ENCODE assay signal across 7 cellular contexts in the genomic region with DNA sequence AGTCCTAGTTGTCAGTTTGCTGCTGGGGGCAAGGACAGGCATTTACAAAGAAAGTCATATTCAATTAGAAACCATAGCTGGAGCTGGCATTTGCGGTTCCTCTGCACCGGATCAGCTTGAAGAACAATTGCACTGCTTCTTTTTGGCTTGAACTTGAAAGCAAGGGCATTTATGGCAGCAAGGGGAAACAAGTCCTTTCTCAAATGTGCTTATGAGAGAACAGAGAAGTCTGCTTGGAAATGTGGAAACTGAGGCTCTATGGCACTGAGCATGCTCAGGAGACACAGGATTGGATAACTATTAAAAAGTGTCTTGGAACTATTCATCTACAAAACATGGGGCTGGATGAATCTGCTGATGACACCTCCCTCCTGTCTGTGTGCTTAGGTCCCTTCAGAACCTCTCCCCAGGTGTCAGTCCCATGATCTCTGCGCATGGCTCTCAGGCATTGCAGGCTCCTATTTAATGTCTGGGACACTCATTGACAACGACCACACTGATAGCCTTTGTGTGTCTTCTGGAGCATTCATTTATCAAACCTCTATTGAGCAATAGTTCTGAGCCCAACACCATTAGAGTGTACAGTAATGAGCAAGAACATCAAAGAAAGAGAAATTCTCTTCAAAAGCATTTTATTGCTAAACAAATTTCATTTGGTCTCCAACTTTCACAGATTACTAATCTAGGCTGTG.
A peak's percentile ranks its signal among the peaks of the same experiment; 100 is the strongest.
DNase-seq lines count a peak whose midpoint lies in the region; ATAC-seq, FAIRE-seq and TF ChIP-seq lines count a peak whose summit lies in the region.
"Not testable (repeated sequence)": the region's sequence is repeated elsewhere in the genome, so short reads cannot be mapped to it uniquely, and the experiment has no call there.

No MANE protein-coding gene starts in this region.

- not testable (repeated sequence) for TF ChIP-seq EP300 in HepG2 (IDR thresholded peaks at IDR 0.05; ENCODE audit: low read depth in 2 of 2, low read length in 2 of 2); HepG2 (CRISPR knock-in tag; IDR thresholded peaks at IDR 0.05; ENCODE audit: borderline replicate concordance)

- 0 out of 2 replicates have a peak overlapping the region, but pooled peaks have one; percentile 36 for H3K9ac ChIP-seq in OCI-LY3 (ENCODE audit: low read length)
- H3K9ac ChIP-seq in HepG2 (ENCODE audit: insufficient read depth, low read depth, low read length) = not testable (repeated sequence)

- peak overlapping the region; percentile 51; the same call in 1 of the 2 replicates for H3K4me2 ChIP-seq in OCI-LY3 (ENCODE audit: low read length)
- peak overlapping the region; percentile 5; the same call in 1 of the 2 replicates for H3K4me2 ChIP-seq in HepG2 (ENCODE audit: low read depth, low read length)

- POLR2A ChIA-PET in activated CD4-positive, alpha-beta memory T cell treated with anti-CD3 and anti-CD28 coated beads for 36 hours (lab: Charles Lee); HepG2 (lab: Yijun Ruan, JAX): not testable (repeated sequence)

- in situ Hi-C loops in HepG2 (cut with HindIII; ENCODE audit: extremely low pct_ligation_motif_present, low pct_unique_long_range_greater_than_20kb) = not testable (repeated sequence)

- not testable (repeated sequence) for H3K27ac Mint-ChIP-seq in CD4-positive, CD25-positive, alpha-beta regulatory T cell; stimulated activated effector memory CD8-positive, alpha-beta T cell treated with anti-CD3 and anti-CD28 coated beads, Interleukin-12 subunit alpha, Interleukin-12 subunit beta, amount 100 ng/mL, for 72 hours
- peak overlapping the region; percentile 42 for H3K27ac Mint-ChIP-seq in activated CD4-positive, alpha-beta memory T cell treated with anti-CD3 and anti-CD28 coated beads for 36 hours
- H3K27ac Mint-ChIP-seq in activated T-cell treated with anti-CD3 and anti-CD28 coated beads, Interleukin-2, amount 50 U/mL, for 24 hours = peak overlapping the region; percentile 44

- CTCF ChIA-PET in activated CD4-positive, alpha-beta memory T cell treated with anti-CD3 and anti-CD28 coated beads for 36 hours (lab: Charles Lee); HepG2 (lab: Yijun Ruan, JAX; ENCODE audit: low intra/inter-chr PET ratio, low total read pairs): not testable (repeated sequence)

- intact Hi-C loops in activated CD4-positive, alpha-beta memory T cell treated with anti-CD3 and anti-CD28 coated beads for 36 hours (cut with micrococcal nuclease); HepG2 (cut with micrococcal nuclease; ENCODE audit: unreplicated experiment): not testable (repeated sequence)

- not testable (repeated sequence) for H3K9me3 ChIP-seq in CD4-positive, CD25-positive, alpha-beta regulatory T cell (ENCODE audit: control insufficient read depth in 2 of 2, low read length in 2 of 2); OCI-LY3 (ENCODE audit: insufficient read depth, low read length); HepG2 (ENCODE audit: low read length)

- FAIRE-seq in HepG2 (lab: Jason Lieb, UNC) = peak; percentile 60

- 61% methylated on average over 4 of the region's 4 CpGs for WGBS in HepG2 (ENCODE audit: low lambda C conversion rate)

- peak overlapping the region; percentile 14 for H3K27ac ChIP-seq in CD4-positive, CD25-positive, alpha-beta regulatory T cell (ENCODE audit: insufficient read depth, low read length, poor library complexity, severe bottlenecking)
- H3K27ac ChIP-seq in OCI-LY3 (ENCODE audit: low read length) = peak overlapping the region; percentile 62
- H3K27ac ChIP-seq in HepG2 (ENCODE audit: extremely low read length, insufficient read depth, low read length) = not testable (repeated sequence)

- H3K4me1 Mint-ChIP-seq in CD4-positive, CD25-positive, alpha-beta regulatory T cell = peaks cover 15 to 38% (median 26%) of the 10 kb centered on the region in 4 donors
- peaks cover 35% of the 10 kb centered on the region for H3K4me1 Mint-ChIP-seq in activated CD4-positive, alpha-beta memory T cell treated with anti-CD3 and anti-CD28 coated beads for 36 hours (ENCODE audit: low read depth)
- peaks cover 33% of the 10 kb centered on the region for H3K4me1 Mint-ChIP-seq in activated T-cell treated with anti-CD3 and anti-CD28 coated beads, Interleukin-2, amount 50 U/mL, for 24 hours (ENCODE audit: low read depth)
- H3K4me1 Mint-ChIP-seq in stimulated activated effector memory CD8-positive, alpha-beta T cell treated with anti-CD3 and anti-CD28 coated beads, Interleukin-12 subunit alpha, Interleukin-12 subunit beta, amount 100 ng/mL, for 72 hours = peaks cover 28% of the 10 kb centered on the region

- H2AFZ ChIP-seq in OCI-LY3 (ENCODE audit: low read depth, low read length); HepG2 (ENCODE audit: low read length): not testable (repeated sequence)

- H3K36me3 ChIP-seq in CD4-positive, CD25-positive, alpha-beta regulatory T cell (ENCODE audit: control insufficient read depth, insufficient read depth, low read length); OCI-LY3 (replicated peaks; ENCODE audit: low read depth, low read length); HepG2 (replicated peaks in 1 of 2; ENCODE audit: control insufficient read depth in 1 of 2, insufficient read depth in 2 of 2, low read length in 2 of 2): not testable (repeated sequence)

- H3K4me1 ChIP-seq in CD4-positive, CD25-positive, alpha-beta regulatory T cell (ENCODE audit: control insufficient read depth, insufficient read depth, low read length, poor library complexity, severe bottlenecking) = peaks cover 18% of the 10 kb centered on the region
- peaks cover 60% of the 10 kb centered on the region for H3K4me1 ChIP-seq in OCI-LY3 (ENCODE audit: low read length)
- H3K4me1 ChIP-seq in HepG2 (ENCODE audit: insufficient read depth, low read length) = peaks cover 43% of the 10 kb centered on the region

- TF ChIP-seq RAD21 in HepG2 (CRISPR knock-in tag; IDR thresholded peaks at IDR 0.05) = not testable (repeated sequence)

- BruUV-seq in HepG2 (replicated peaks; lab: Mats Ljungman, UMichigan) = not testable (repeated sequence)

- not testable (repeated sequence) for ATAC-seq in CD4-positive, CD25-positive, alpha-beta regulatory T cell (ENCODE audit: low read depth in 2 of 2)
- peak; percentile 74 for ATAC-seq in HepG2
- ATAC-seq in stimulated activated effector memory CD8-positive, alpha-beta T cell treated with anti-CD3 and anti-CD28 coated beads, Interleukin-12 subunit alpha, Interleukin-12 subunit beta, amount 100 ng/mL, for 72 hours = peak; percentile 3

- not testable (repeated sequence) for H3K27me3 Mint-ChIP-seq in CD4-positive, CD25-positive, alpha-beta regulatory T cell; activated CD4-positive, alpha-beta memory T cell treated with anti-CD3 and anti-CD28 coated beads for 36 hours; activated T-cell treated with anti-CD3 and anti-CD28 coated beads, Interleukin-2, amount 50 U/mL, for 24 hours

- peak overlapping the region; percentile 53 for H3K4me3 ChIP-seq in CD4-positive, CD25-positive, alpha-beta regulatory T cell (ENCODE audit: low read depth, low read length)
- H3K4me3 ChIP-seq in OCI-LY3 (ENCODE audit: low read length); HepG2 (replicated peaks in 1 of 3; ENCODE audit: insufficient read depth in 1 of 3, low read depth in 2 of 3, low read length in 3 of 3): not testable (repeated sequence)

- not testable (repeated sequence) for H3K27me3 ChIP-seq in CD4-positive, CD25-positive, alpha-beta regulatory T cell (ENCODE audit: control insufficient read depth, insufficient read depth, low read length); OCI-LY3 (ENCODE audit: low read depth, low read length); HepG2 (ENCODE audit: control insufficient read depth in 1 of 2, insufficient read depth in 2 of 2, low read length in 2 of 2)

- H3K4me3 Mint-ChIP-seq in CD4-positive, CD25-positive, alpha-beta regulatory T cell; activated CD4-positive, alpha-beta memory T cell treated with anti-CD3 and anti-CD28 coated beads for 36 hours; activated T-cell treated with anti-CD3 and anti-CD28 coated beads, Interleukin-2, amount 50 U/mL, for 24 hours; stimulated activated effector memory CD8-positive, alpha-beta T cell treated with anti-CD3 and anti-CD28 coated beads, Interleukin-12 subunit alpha, Interleukin-12 subunit beta, amount 100 ng/mL, for 72 hours: not testable (repeated sequence)

- not testable (repeated sequence) for TF ChIP-seq POLR2A in HepG2 (IDR thresholded peaks at IDR 0.05; ENCODE audit: insufficient read depth in 1 of 2, low read depth in 2 of 2, low read length in 2 of 2)

- DNase-seq in CD4-positive, CD25-positive, alpha-beta regulatory T cell; activated T-cell treated with anti-CD3 and anti-CD28 coated beads, Interleukin-2, amount 50 U/mL, for 24 hours; stimulated activated effector memory CD8-positive, alpha-beta T cell treated with anti-CD3 and anti-CD28 coated beads, Interleukin-12 subunit alpha, Interleukin-12 subunit beta, amount 100 ng/mL, for 72 hours (ENCODE audit: low spot score in 2 of 2): not testable (repeated sequence)
- peak; percentile 24 for DNase-seq in activated CD4-positive, alpha-beta memory T cell treated with anti-CD3 and anti-CD28 coated beads for 36 hours
- DNase-seq in activated naive CD4-positive, alpha-beta T cell treated with Interleukin-2 at 50 U/mL for 16 hours = peak; percentile 17
- DNase-seq in HepG2 (ENCODE audit: low spot score) = peak; percentile 90

- not testable (repeated sequence) for H3K79me2 ChIP-seq in OCI-LY3 (ENCODE audit: low read length); HepG2 (ENCODE audit: insufficient read depth, low read length)

- not testable (repeated sequence) for H4K20me1 ChIP-seq in OCI-LY3 (ENCODE audit: insufficient read depth, low read length); HepG2 (ENCODE audit: insufficient read depth, low read length)

- not testable (repeated sequence) for H3K9me3 Mint-ChIP-seq in CD4-positive, CD25-positive, alpha-beta regulatory T cell; activated CD4-positive, alpha-beta memory T cell treated with anti-CD3 and anti-CD28 coated beads for 36 hours; activated T-cell treated with anti-CD3 and anti-CD28 coated beads, Interleukin-2, amount 50 U/mL, for 24 hours; stimulated activated effector memory CD8-positive, alpha-beta T cell treated with anti-CD3 and anti-CD28 coated beads, Interleukin-12 subunit alpha, Interleukin-12 subunit beta, amount 100 ng/mL, for 72 hours

- not testable (repeated sequence) for TF ChIP-seq CTCF in OCI-LY3 (IDR thresholded peaks at IDR 0.05; ENCODE audit: low read depth, low read length); HepG2 (CRISPR knock-in tag; IDR thresholded peaks at IDR 0.05)

- not testable (repeated sequence) for H3K36me3 Mint-ChIP-seq in CD4-positive, CD25-positive, alpha-beta regulatory T cell; activated CD4-positive, alpha-beta memory T cell treated with anti-CD3 and anti-CD28 coated beads for 36 hours; activated T-cell treated with anti-CD3 and anti-CD28 coated beads, Interleukin-2, amount 50 U/mL, for 24 hours (ENCODE audit: low read depth); stimulated activated effector memory CD8-positive, alpha-beta T cell treated with anti-CD3 and anti-CD28 coated beads, Interleukin-12 subunit alpha, Interleukin-12 subunit beta, amount 100 ng/mL, for 72 hours
